Comparison of ENCODE assay signal across 9 cellular contexts in genomic region chr2:216014006-216014405, GRCh38. TPM values are rescaled to one million over a fixed set of nuclear protein-coding genes. Genes with fewer than 3 reads are reported as not detected.
A peak's percentile ranks its signal among the peaks of the same experiment; 100 is the strongest.
DNase-seq lines count a peak whose midpoint lies in the region; ATAC-seq and TF ChIP-seq lines count a peak whose summit lies in the region.
"Had no signal": no experiment of that assay in that cellular context is flagged by ENCODE, and none has a peak within 500 bp of the region (broad histone marks: within the 10 kb centered on the region; RNA-seq: fewer than 3 reads in every experiment).

No MANE protein-coding gene starts in this region.

- H3K9me3 Mint-ChIP-seq in activated naive CD4-positive, alpha-beta T cell treated with anti-CD3 and anti-CD28 coated beads, Interleukin-2, amount 10 ng/mL, durations not matched to agents 7 days and 5 days = peaks cover 3% of the 10 kb centered on the region
- peaks cover 3 to 4% of the 10 kb centered on the region in 2 donors for H3K9me3 Mint-ChIP-seq in activated naive CD4-positive, alpha-beta T cell treated with anti-CD3 and anti-CD28 coated beads, Interleukin-2, amount 50 U/mL, for 72 hours
- no peaks in the 10 kb centered on the region for H3K9me3 Mint-ChIP-seq in activated CD4-positive, alpha-beta memory T cell treated with anti-CD3 and anti-CD28 coated beads for 36 hours

- peak overlapping the region; percentile 64 for H3K27ac Mint-ChIP-seq in activated naive CD4-positive, alpha-beta T cell treated with anti-CD3 and anti-CD28 coated beads, Interleukin-2, amount 10 ng/mL, durations not matched to agents 7 days and 5 days
- no peak overlapping the region for H3K27ac Mint-ChIP-seq in activated naive CD4-positive, alpha-beta T cell treated with anti-CD3 and anti-CD28 coated beads, Interleukin-2, amount 50 U/mL, for 72 hours
- no peak overlapping the region for H3K27ac Mint-ChIP-seq in activated CD4-positive, alpha-beta memory T cell treated with anti-CD3 and anti-CD28 coated beads for 36 hours

- H3K4me1 ChIP-seq in iPS-20b (ENCODE audit: insufficient read depth, low read length) = peaks cover 9% of the 10 kb centered on the region; the same call in 1 of the 2 replicates
- peaks cover 6% of the 10 kb centered on the region for H3K4me1 ChIP-seq in testis

- POLR2A ChIA-PET in activated CD4-positive, alpha-beta memory T cell treated with anti-CD3 and anti-CD28 coated beads for 36 hours (lab: Charles Lee) = no interaction called here

- H3K36me3 Mint-ChIP-seq in activated naive CD4-positive, alpha-beta T cell treated with anti-CD3 and anti-CD28 coated beads, Interleukin-2, amount 10 ng/mL, durations not matched to agents 7 days and 5 days = peaks cover 30% of the 10 kb centered on the region
- H3K36me3 Mint-ChIP-seq in activated naive CD4-positive, alpha-beta T cell treated with anti-CD3 and anti-CD28 coated beads, Interleukin-2, amount 50 U/mL, for 72 hours = peaks cover 0 to 5% of the 10 kb centered on the region in 2 donors
- no peaks in the 10 kb centered on the region for H3K36me3 Mint-ChIP-seq in activated CD4-positive, alpha-beta memory T cell treated with anti-CD3 and anti-CD28 coated beads for 36 hours

- intact Hi-C loops in activated CD4-positive, alpha-beta memory T cell treated with anti-CD3 and anti-CD28 coated beads for 36 hours (cut with micrococcal nuclease) = loop anchor here (10.0 kb wide), 5 partner anchors 269 to 1209 kb away; partner anchors contain the start of genes ATIC, BARD1 and FN1
- intact Hi-C loops in testis (cut with DNase I; ENCODE audit: low total_unique reads) = loop anchor here (10.0 kb wide), 1 partner anchor 59 kb away; no protein-coding TSS in a partner anchor
- intact Hi-C loops in sciatic nerve (cut with DNase I) = no loop called here

- WGBS in testis, 2 donors = 53 to 64% methylated on average over 8 of the region's 8 CpGs

- peaks cover 71% of the 10 kb centered on the region for H3K4me1 Mint-ChIP-seq in activated naive CD4-positive, alpha-beta T cell treated with anti-CD3 and anti-CD28 coated beads, Interleukin-2, amount 10 ng/mL, durations not matched to agents 7 days and 5 days
- peaks cover 55% of the 10 kb centered on the region for H3K4me1 Mint-ChIP-seq in activated CD4-positive, alpha-beta memory T cell treated with anti-CD3 and anti-CD28 coated beads for 36 hours (ENCODE audit: low read depth)

- H3K27me3 ChIP-seq in iPS-20b (ENCODE audit: insufficient read depth, low read length) (no peaks in the 10 kb centered on the region), testis (no peaks in the 10 kb centered on the region)

- no peak for DNase-seq in activated naive CD4-positive, alpha-beta T cell treated with anti-CD3 and anti-CD28 coated beads, Interleukin-2, amount 10 ng/mL, durations not matched to agents 7 days and 5 days
- DNase-seq in activated naive CD4-positive, alpha-beta T cell treated with anti-CD3 and anti-CD28 coated beads, Interleukin-2, amount 50 U/mL, for 72 hours (ENCODE audit: low spot score in 2 of 2) = no peak
- no peak for DNase-seq in activated CD4-positive, alpha-beta memory T cell treated with anti-CD3 and anti-CD28 coated beads for 36 hours
- DNase-seq in testis (no peak), sciatic nerve (ENCODE audit: low spot score) (no peak), KG1 (lab: John Stamatoyannopoulos, UW) (no peak)

- no peak overlapping the region; the same call in 1 of the 2 replicates for H3K9ac ChIP-seq in iPS-20b (ENCODE audit: low read depth, low read length)

- peak overlapping the region; percentile 66 for H3K4me3 Mint-ChIP-seq in activated naive CD4-positive, alpha-beta T cell treated with anti-CD3 and anti-CD28 coated beads, Interleukin-2, amount 10 ng/mL, durations not matched to agents 7 days and 5 days
- H3K4me3 Mint-ChIP-seq in activated CD4-positive, alpha-beta memory T cell treated with anti-CD3 and anti-CD28 coated beads for 36 hours = peak overlapping the region; percentile 41

- ATAC-seq in activated naive CD4-positive, alpha-beta T cell treated with anti-CD3 and anti-CD28 coated beads, Interleukin-2, amount 50 U/mL, for 72 hours = no peak
- ATAC-seq in sciatic nerve (no peak), HG03439 (IDR thresholded peaks at IDR 0.05; ENCODE audit: unreplicated experiment) (no peak)

- no peaks in the 10 kb centered on the region for H3K36me3 ChIP-seq in iPS-20b (ENCODE audit: insufficient read depth, low read depth, low read length)
- H3K36me3 ChIP-seq in testis (ENCODE audit: low read depth, missing control alignments) = no peaks in the 10 kb centered on the region
- H3K36me3 ChIP-seq: left lung had no signal

- no peak for TF ChIP-seq POLR2A in testis (IDR thresholded peaks at IDR 0.05)

- H3K27ac ChIP-seq in iPS-20b (ENCODE audit: low read length) (no peak overlapping the region), testis (no peak overlapping the region)

- no peaks in the 10 kb centered on the region for H3K9me3 ChIP-seq in iPS-20b (ENCODE audit: insufficient read depth, low read depth, low read length)
- no peaks in the 10 kb centered on the region for H3K9me3 ChIP-seq in testis
- H3K9me3 ChIP-seq: left lung had no signal

- TF ChIP-seq CTCF in testis (IDR thresholded peaks at IDR 0.05) = no peak

- H3K27me3 Mint-ChIP-seq in activated naive CD4-positive, alpha-beta T cell treated with anti-CD3 and anti-CD28 coated beads, Interleukin-2, amount 10 ng/mL, durations not matched to agents 7 days and 5 days = peaks cover 6% of the 10 kb centered on the region
- H3K27me3 Mint-ChIP-seq in activated CD4-positive, alpha-beta memory T cell treated with anti-CD3 and anti-CD28 coated beads for 36 hours = no peaks in the 10 kb centered on the region

- H3K4me3 ChIP-seq in iPS-20b (ENCODE audit: low read length) (0 out of 2 replicates have a peak overlapping the region, but pooled peaks have one; percentile 87), testis (peak overlapping the region; percentile 70 to 75)

- CTCF ChIA-PET in activated naive CD4-positive, alpha-beta T cell treated with anti-CD3 and anti-CD28 coated beads, Interleukin-2, amount 10 ng/mL, durations not matched to agents 7 days and 5 days (lab: Charles Lee) = interaction anchor here (1.0 to 1.4 kb wide), 3 partner anchors 10 to 63 kb away, joined by 3 to 5 read pairs (median 3); no protein-coding TSS in a partner anchor
- CTCF ChIA-PET in activated CD4-positive, alpha-beta memory T cell treated with anti-CD3 and anti-CD28 coated beads for 36 hours (lab: Charles Lee) = interaction anchor here (0.7 to 3.5 kb wide), 5 partner anchors 8 to 64 kb away, joined by 3 to 17 read pairs (median 4); no protein-coding TSS in a partner anchor

RNA-seq across cellular contexts. Expression of gene MREG, which starts 0.7 kb away (rescaled TPM):
- 1 to 10 TPM; 4.9 to 7.3 TPM for total RNA-seq in activated naive CD4-positive, alpha-beta T cell treated with anti-CD3 and anti-CD28 coated beads, Interleukin-2, amount 50 U/mL, for 72 hours
- 10 to 100 TPM; 10.2 to 10.4 TPM for total RNA-seq in activated CD4-positive, alpha-beta memory T cell treated with anti-CD3 and anti-CD28 coated beads for 36 hours
- total RNA-seq in testis (1 to 10 TPM; 4.3 to 5.2 TPM), sciatic nerve (5.9 TPM)
- polyA plus RNA-seq in testis (ENCODE audit: insufficient read depth, low read depth, low replicate concordance) = 3.0 TPM
